Comparison of ENCODE assay signal across 1 cellular context in the genomic region with DNA sequence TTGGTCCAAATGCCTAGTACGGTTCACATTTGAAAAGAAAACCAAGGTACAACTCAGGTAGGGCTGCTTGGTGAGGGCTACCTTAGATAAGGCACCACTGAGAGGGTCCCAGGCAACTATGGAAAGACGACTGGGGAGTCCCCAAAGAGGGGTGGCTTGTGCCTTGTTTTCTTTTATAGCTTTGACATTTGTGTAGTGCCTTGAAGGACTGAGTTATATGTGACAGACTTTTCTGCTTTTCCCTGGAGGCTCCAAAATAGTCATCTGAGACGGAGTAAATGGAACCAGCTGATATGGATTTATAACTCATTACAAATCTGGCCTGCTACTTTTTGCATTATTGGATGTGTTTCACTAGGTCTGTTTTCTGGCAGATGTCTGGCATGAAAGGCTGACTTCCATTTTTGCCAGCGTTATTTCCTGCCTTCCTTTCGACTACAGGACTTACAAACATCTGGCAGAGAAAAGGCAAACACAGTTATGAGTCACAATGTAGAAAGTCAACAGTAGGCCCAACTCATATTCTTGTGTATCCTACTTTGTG.
A peak's percentile ranks its signal among the peaks of the same experiment; 100 is the strongest.
TF ChIP-seq lines count a peak whose summit lies in the region.

No MANE protein-coding gene starts in this region.

TF ChIP-seq in HepG2, 621 proteins besides CTCF, POLR2A, EP300 and RAD21 (continued from another document and continues in another):
- peak; percentile 77; the same call in 1 of the 2 replicates for TF ChIP-seq ETV5 (CRISPR knock-in tag; IDR thresholded peaks at IDR 0.05; ENCODE audit: borderline replicate concordance)
- no peak for TF ChIP-seq FOXC1 (CRISPR knock-in tag; IDR thresholded peaks at IDR 0.05; ENCODE audit: borderline replicate concordance)
- TF ChIP-seq ZNF713 (CRISPR knock-in tag; IDR thresholded peaks at IDR 0.05) = no peak
- no peak for TF ChIP-seq ZNF143 (CRISPR knock-in tag; IDR thresholded peaks at IDR 0.05)
- TF ChIP-seq RXRB (CRISPR knock-in tag; IDR thresholded peaks at IDR 0.05; ENCODE audit: borderline replicate concordance) = no peak
- TF ChIP-seq DMAP1 (CRISPR knock-in tag; IDR thresholded peaks at IDR 0.05) = no peak
- no peak for TF ChIP-seq CSRNP1 (CRISPR knock-in tag; IDR thresholded peaks at IDR 0.05)
- TF ChIP-seq YEATS4 (CRISPR knock-in tag; IDR thresholded peaks at IDR 0.05; ENCODE audit: borderline replicate concordance) = no peak
- no peak for TF ChIP-seq CENPT (CRISPR knock-in tag; IDR thresholded peaks at IDR 0.05; ENCODE audit: low read depth)
- TF ChIP-seq ZNF251 (CRISPR knock-in tag; IDR thresholded peaks at IDR 0.05) = no peak
- TF ChIP-seq SALL1 (CRISPR knock-in tag; IDR thresholded peaks at IDR 0.05) = peak; percentile 59; the same call in 1 of the 2 replicates
- peak; percentile 69; the same call in 1 of the 2 replicates for TF ChIP-seq HOMEZ (CRISPR knock-in tag; IDR thresholded peaks at IDR 0.05; ENCODE audit: low read depth)
- no peak for TF ChIP-seq PRPF4 (IDR thresholded peaks at IDR 0.05; ENCODE audit: low read depth, low read length, poor library complexity, severe bottlenecking)
- TF ChIP-seq, protein P1, sequence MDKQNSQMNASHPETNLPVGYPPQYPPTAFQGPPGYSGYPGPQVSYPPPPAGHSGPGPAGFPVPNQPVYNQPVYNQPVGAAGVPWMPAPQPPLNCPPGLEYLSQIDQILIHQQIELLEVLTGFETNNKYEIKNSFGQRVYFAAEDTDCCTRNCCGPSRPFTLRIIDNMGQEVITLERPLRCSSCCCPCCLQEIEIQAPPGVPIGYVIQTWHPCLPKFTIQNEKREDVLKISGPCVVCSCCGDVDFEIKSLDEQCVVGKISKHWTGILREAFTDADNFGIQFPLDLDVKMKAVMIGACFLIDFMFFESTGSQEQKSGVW (CRISPR knock-in tag; IDR thresholded peaks at IDR 0.05; ENCODE audit: borderline replicate concordance) = no peak
- TF ChIP-seq ZNF34 (CRISPR knock-in tag; IDR thresholded peaks at IDR 0.05; ENCODE audit: borderline replicate concordance) = no peak
- TF ChIP-seq ADNP (CRISPR knock-in tag; IDR thresholded peaks at IDR 0.05) = no peak
- TF ChIP-seq ZNF550 (CRISPR knock-in tag; IDR thresholded peaks at IDR 0.05; ENCODE audit: borderline replicate concordance) = no peak
- no peak for TF ChIP-seq CHD2 (IDR thresholded peaks at IDR 0.05; ENCODE audit: low read depth, low read length)
- TF ChIP-seq HOXA3 (CRISPR knock-in tag; IDR thresholded peaks at IDR 0.05) = no peak
- TF ChIP-seq ZBTB37 (CRISPR knock-in tag; IDR thresholded peaks at IDR 0.05) = peak; percentile 42; the same call in 1 of the 2 replicates
- TF ChIP-seq, protein P2, sequence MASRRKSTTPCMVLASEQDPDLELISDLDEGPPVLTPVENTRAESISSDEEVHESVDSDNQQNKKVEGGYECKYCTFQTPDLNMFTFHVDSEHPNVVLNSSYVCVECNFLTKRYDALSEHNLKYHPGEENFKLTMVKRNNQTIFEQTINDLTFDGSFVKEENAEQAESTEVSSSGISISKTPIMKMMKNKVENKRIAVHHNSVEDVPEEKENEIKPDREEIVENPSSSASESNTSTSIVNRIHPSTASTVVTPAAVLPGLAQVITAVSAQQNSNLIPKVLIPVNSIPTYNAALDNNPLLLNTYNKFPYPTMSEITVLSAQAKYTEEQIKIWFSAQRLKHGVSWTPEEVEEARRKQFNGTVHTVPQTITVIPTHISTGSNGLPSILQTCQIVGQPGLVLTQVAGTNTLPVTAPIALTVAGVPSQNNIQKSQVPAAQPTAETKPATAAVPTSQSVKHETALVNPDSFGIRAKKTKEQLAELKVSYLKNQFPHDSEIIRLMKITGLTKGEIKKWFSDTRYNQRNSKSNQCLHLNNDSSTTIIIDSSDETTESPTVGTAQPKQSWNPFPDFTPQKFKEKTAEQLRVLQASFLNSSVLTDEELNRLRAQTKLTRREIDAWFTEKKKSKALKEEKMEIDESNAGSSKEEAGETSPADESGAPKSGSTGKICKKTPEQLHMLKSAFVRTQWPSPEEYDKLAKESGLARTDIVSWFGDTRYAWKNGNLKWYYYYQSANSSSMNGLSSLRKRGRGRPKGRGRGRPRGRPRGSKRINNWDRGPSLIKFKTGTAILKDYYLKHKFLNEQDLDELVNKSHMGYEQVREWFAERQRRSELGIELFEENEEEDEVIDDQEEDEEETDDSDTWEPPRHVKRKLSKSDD (CRISPR knock-in tag; IDR thresholded peaks at IDR 0.05; ENCODE audit: low read depth) = no peak
- TF ChIP-seq ZNF138 (CRISPR knock-in tag; IDR thresholded peaks at IDR 0.05; ENCODE audit: low read depth) = no peak
- TF ChIP-seq, protein P3, sequence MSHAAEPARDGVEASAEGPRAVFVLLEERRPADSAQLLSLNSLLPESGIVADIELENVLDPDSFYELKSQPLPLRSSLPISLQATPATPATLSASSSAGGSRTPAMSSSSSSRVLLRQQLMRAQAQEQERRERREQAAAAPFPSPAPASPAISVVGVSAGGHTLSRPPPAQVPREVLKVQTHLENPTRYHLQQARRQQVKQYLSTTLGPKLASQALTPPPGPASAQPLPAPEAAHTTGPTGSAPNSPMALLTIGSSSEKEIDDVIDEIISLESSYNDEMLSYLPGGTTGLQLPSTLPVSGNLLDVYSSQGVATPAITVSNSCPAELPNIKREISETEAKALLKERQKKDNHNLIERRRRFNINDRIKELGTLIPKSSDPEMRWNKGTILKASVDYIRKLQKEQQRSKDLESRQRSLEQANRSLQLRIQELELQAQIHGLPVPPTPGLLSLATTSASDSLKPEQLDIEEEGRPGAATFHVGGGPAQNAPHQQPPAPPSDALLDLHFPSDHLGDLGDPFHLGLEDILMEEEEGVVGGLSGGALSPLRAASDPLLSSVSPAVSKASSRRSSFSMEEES (CRISPR knock-in tag; IDR thresholded peaks at IDR 0.05) = no peak
- TF ChIP-seq NR1H2 (CRISPR knock-in tag; IDR thresholded peaks at IDR 0.05; ENCODE audit: borderline replicate concordance, low read depth) = no peak
- TF ChIP-seq, protein P4, sequence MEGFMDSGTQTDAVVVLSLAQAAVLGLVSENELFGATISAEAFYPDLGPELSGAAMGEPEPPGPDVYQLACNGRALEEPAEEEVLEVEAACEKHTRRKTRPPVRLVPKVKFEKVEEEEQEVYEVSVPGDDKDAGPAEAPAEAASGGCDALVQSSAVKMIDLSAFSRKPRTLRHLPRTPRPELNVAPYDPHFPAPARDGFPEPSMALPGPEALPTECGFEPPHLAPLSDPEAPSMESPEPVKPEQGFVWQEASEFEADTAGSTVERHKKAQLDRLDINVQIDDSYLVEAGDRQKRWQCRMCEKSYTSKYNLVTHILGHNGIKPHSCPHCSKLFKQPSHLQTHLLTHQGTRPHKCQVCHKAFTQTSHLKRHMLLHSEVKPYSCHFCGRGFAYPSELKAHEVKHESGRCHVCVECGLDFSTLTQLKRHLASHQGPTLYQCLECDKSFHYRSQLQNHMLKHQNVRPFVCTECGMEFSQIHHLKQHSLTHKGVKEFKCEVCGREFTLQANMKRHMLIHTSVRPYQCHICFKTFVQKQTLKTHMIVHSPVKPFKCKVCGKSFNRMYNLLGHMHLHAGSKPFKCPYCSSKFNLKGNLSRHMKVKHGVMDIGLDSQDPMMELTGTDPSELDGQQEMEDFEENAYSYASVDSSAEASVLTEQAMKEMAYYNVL (CRISPR knock-in tag; IDR thresholded peaks at IDR 0.05; ENCODE audit: borderline replicate concordance) = no peak
- TF ChIP-seq ZBTB8A (CRISPR knock-in tag; IDR thresholded peaks at IDR 0.05; ENCODE audit: borderline replicate concordance, low read depth) = no peak
- TF ChIP-seq ZNF124 (CRISPR knock-in tag; IDR thresholded peaks at IDR 0.05) = no peak
- TF ChIP-seq RARG (CRISPR knock-in tag; IDR thresholded peaks at IDR 0.05; ENCODE audit: low read depth) = no peak
- no peak for TF ChIP-seq ZNF770 (CRISPR knock-in tag; IDR thresholded peaks at IDR 0.05)
- no peak for TF ChIP-seq ZNF230 (CRISPR knock-in tag; IDR thresholded peaks at IDR 0.05)
- TF ChIP-seq NCOA5 (CRISPR knock-in tag; IDR thresholded peaks at IDR 0.05) = no peak
- no peak for TF ChIP-seq PRDM15 (CRISPR knock-in tag; IDR thresholded peaks at IDR 0.05)
- no peak for TF ChIP-seq YY1 (IDR thresholded peaks at IDR 0.05; ENCODE audit: insufficient read depth, insufficient replicate concordance, low read depth, low read length)
- TF ChIP-seq ZNF205 (CRISPR knock-in tag; IDR thresholded peaks at IDR 0.05) = no peak
- TF ChIP-seq ZNF549 (CRISPR knock-in tag; IDR thresholded peaks at IDR 0.05) = no peak
- no peak for TF ChIP-seq KLF9 (CRISPR knock-in tag; IDR thresholded peaks at IDR 0.05; ENCODE audit: low read depth)
- TF ChIP-seq MBNL3 (CRISPR knock-in tag; conservative IDR thresholded peaks at IDR 0.05) = no peak
- no peak for TF ChIP-seq ZNF619 (CRISPR knock-in tag; IDR thresholded peaks at IDR 0.05)
- TF ChIP-seq CC2D1A (CRISPR knock-in tag; IDR thresholded peaks at IDR 0.05) = no peak
- no peak for TF ChIP-seq ZNF460 (CRISPR knock-in tag; IDR thresholded peaks at IDR 0.05; ENCODE audit: borderline replicate concordance)
- no peak for TF ChIP-seq MYPOP (CRISPR knock-in tag; IDR thresholded peaks at IDR 0.05)
